14 cellular contexts compared by ENCODE assay signal in genomic region chr2:197201874-197202273, GRCh38.
A peak's percentile ranks its signal among the peaks of the same experiment; 100 is the strongest.
DNase-seq lines count a peak whose midpoint lies in the region; ATAC-seq, FAIRE-seq and TF ChIP-seq lines count a peak whose summit lies in the region.
"Had no signal": no experiment of that assay in that cellular context is flagged by ENCODE, and none has a peak within 500 bp of the region (broad histone marks: within the 10 kb centered on the region; RNA-seq: fewer than 3 reads in every experiment).

No MANE protein-coding gene starts in this region.

- intact Hi-C loops in activated CD8-positive, alpha-beta T cell treated with anti-CD3 and anti-CD28 coated beads for 36 hours (cut with micrococcal nuclease): no loop called here

- no peak overlapping the region for H3K4me3 Mint-ChIP-seq in activated CD8-positive, alpha-beta T cell treated with anti-CD3 and anti-CD28 coated beads for 36 hours
- H3K4me3 Mint-ChIP-seq in memory B cell (no peak overlapping the region), HFFc6 (no peak overlapping the region)
- H3K4me3 Mint-ChIP-seq: type B pancreatic cell had no signal

- no peak for TF ChIP-seq CTCF in activated CD8-positive, alpha-beta T cell treated with anti-CD3 and anti-CD28 coated beads for 36 hours (IDR thresholded peaks at IDR 0.05)
- TF ChIP-seq CTCF in HFFc6 (IDR thresholded peaks at IDR 0.05): no peak

- peak; percentile 59 for FAIRE-seq in GM12891 (lab: Jason Lieb, UNC)

- DNase-seq in NCI-H345 (lab: John Stamatoyannopoulos, UW) (peak; percentile 2), NCI-H345 treated with DMSO at 0.1 percent for 48 hours (lab: John Stamatoyannopoulos, UW; ENCODE audit: unreplicated experiment) (no peak), GM12891 (ENCODE audit: insufficient read length, low spot score) (no peak), memory B cell (ENCODE audit: low spot score in 2 of 2) (no peak), activated gamma-delta T cell treated with Interleukin-2 at 50 U/mL for 16 hours (no peak), HFFc6 (no peak)
- no peak for DNase-seq in activated CD8-positive, alpha-beta T cell treated with anti-CD3 and anti-CD28 coated beads for 36 hours
- no peak for DNase-seq in stimulated activated CD4-positive, alpha-beta T cell treated with anti-CD3 and anti-CD28 coated beads, Interleukin-4, amount 100 ng/mL, for 1 hour
- DNase-seq: body of pancreas; effector CD4-positive, alpha-beta T cell; gastrocnemius medialis; midbrain; MV-4-11 had no signal

- peaks cover 88% of the 10 kb centered on the region for H3K4me1 Mint-ChIP-seq in activated CD8-positive, alpha-beta T cell treated with anti-CD3 and anti-CD28 coated beads for 36 hours (ENCODE audit: low read depth)
- peaks cover 51% of the 10 kb centered on the region for H3K4me1 Mint-ChIP-seq in memory B cell
- peaks cover 17% of the 10 kb centered on the region for H3K4me1 Mint-ChIP-seq in HFFc6 (ENCODE audit: low read depth)

- H3K27me3 Mint-ChIP-seq in activated CD8-positive, alpha-beta T cell treated with anti-CD3 and anti-CD28 coated beads for 36 hours: no peaks in the 10 kb centered on the region
- H3K27me3 Mint-ChIP-seq in memory B cell: no peaks in the 10 kb centered on the region
- peaks cover 2% of the 10 kb centered on the region for H3K27me3 Mint-ChIP-seq in HFFc6 (ENCODE audit: insufficient read depth)
- H3K27me3 Mint-ChIP-seq: type B pancreatic cell had no signal

- POLR2A ChIA-PET in activated CD8-positive, alpha-beta T cell treated with anti-CD3 and anti-CD28 coated beads for 36 hours (lab: Charles Lee): interaction anchor here (1.1 to 1.8 kb wide), 2 partner anchors 36 to 103 kb away, joined by 3 to 4 read pairs; no protein-coding TSS in a partner anchor

- H3K27ac Mint-ChIP-seq in activated CD8-positive, alpha-beta T cell treated with anti-CD3 and anti-CD28 coated beads for 36 hours: peak overlapping the region; percentile 83
- H3K27ac Mint-ChIP-seq in memory B cell: peak overlapping the region; percentile 94
- H3K27ac Mint-ChIP-seq in HFFc6: no peak overlapping the region
- H3K27ac Mint-ChIP-seq: type B pancreatic cell had no signal

- no peak for ATAC-seq in activated CD8-positive, alpha-beta T cell treated with anti-CD3 and anti-CD28 coated beads for 36 hours
- ATAC-seq in memory B cell (ENCODE audit: low read depth): no peak
- ATAC-seq: body of pancreas, gastrocnemius medialis had no signal

- H3K9me3 Mint-ChIP-seq in activated CD8-positive, alpha-beta T cell treated with anti-CD3 and anti-CD28 coated beads for 36 hours: peaks cover 3% of the 10 kb centered on the region
- H3K9me3 Mint-ChIP-seq in memory B cell (no peaks in the 10 kb centered on the region), HFFc6 (no peaks in the 10 kb centered on the region)
- H3K9me3 Mint-ChIP-seq: type B pancreatic cell had no signal

- TF ChIP-seq POLR2A in GM12891 (IDR thresholded peaks at IDR 0.05; ENCODE audit: low read depth, low read length): no peak

- CTCF ChIA-PET in activated CD8-positive, alpha-beta T cell treated with anti-CD3 and anti-CD28 coated beads for 36 hours (lab: Charles Lee): interaction anchor here (1.1 to 4.0 kb wide), 3 partner anchors 10 to 109 kb away, joined by 3 to 12 read pairs (median 4); no protein-coding TSS in a partner anchor

- peaks cover 52% of the 10 kb centered on the region for H3K36me3 Mint-ChIP-seq in activated CD8-positive, alpha-beta T cell treated with anti-CD3 and anti-CD28 coated beads for 36 hours (ENCODE audit: low read depth)
- H3K36me3 Mint-ChIP-seq in memory B cell (peaks cover 30% of the 10 kb centered on the region), HFFc6 (ENCODE audit: low read depth) (no peaks in the 10 kb centered on the region)
- H3K36me3 Mint-ChIP-seq: type B pancreatic cell had no signal

TF ChIP-seq in GM12891, 5 proteins besides CTCF, POLR2A, EP300 and RAD21:
- TF ChIP-seq POLR2AphosphoS5 (IDR thresholded peaks at IDR 0.05; ENCODE audit: low read depth, low read length) (no peak), TAF1 (IDR thresholded peaks at IDR 0.05; ENCODE audit: low read depth, low read length) (no peak), PAX5 (IDR thresholded peaks at IDR 0.05; ENCODE audit: insufficient read depth, low read length, severe bottlenecking) (no peak), SPI1 (IDR thresholded peaks at IDR 0.05; ENCODE audit: low read depth, low read length) (no peak), POU2F2 (IDR thresholded peaks at IDR 0.05; ENCODE audit: low read depth, low read length) (no peak)
TF ChIP-seq in GM12891: peak in this region for 0.
